ENCODE assay signal across 8 cellular contexts in genomic region chr6:21587925-21588811, GRCh38. TPM values are rescaled to one million over a fixed set of nuclear protein-coding genes. Genes with fewer than 3 reads are reported as not detected.
DNase-seq lines count a peak whose midpoint lies in the region; ATAC-seq and TF ChIP-seq lines count a peak whose summit lies in the region.

No MANE protein-coding gene starts in this region.

- peaks cover 12 to 14% (median 13%) of the 10 kb centered on the region in 3 donors for H3K27me3 Mint-ChIP-seq in immature natural killer cell (ENCODE audit: low read depth in 3 of 3)

- peak overlapping the region; percentile 44 for H3K4me3 ChIP-seq in HAP-1
- peak overlapping the region; percentile 55 to 87 (median 73) for H3K4me3 ChIP-seq in breast epithelium
- H3K4me3 ChIP-seq in skeletal muscle tissue (ENCODE audit: low read length in 3 of 3) = peak overlapping the region; percentile 77 to 97 (median 95)

- peak overlapping the region; percentile 88 to 94 (median 94) for H3K4me3 Mint-ChIP-seq in immature natural killer cell

- H3K9ac ChIP-seq in skeletal muscle tissue (ENCODE audit: low read depth in 1 of 3, low read length in 3 of 3) = peak overlapping the region; percentile 80 to 98 (median 95)

- H3K4me1 ChIP-seq in HAP-1 (peaks cover 10% of the 10 kb centered on the region), breast epithelium (no peaks in the 10 kb centered on the region), skeletal muscle tissue (ENCODE audit: control insufficient read depth in 3 of 3, insufficient read depth in 3 of 3, low read length in 3 of 3) (peaks cover 12 to 20% (median 15%) of the 10 kb centered on the region in 3 donors)

- peak; percentile 49 for DNase-seq in NCI-H1694 treated with DMSO at 0.1 percent for 48 hours (lab: John Stamatoyannopoulos, UW)
- no peak for DNase-seq in NCI-H1694 (lab: John Stamatoyannopoulos, UW)
- DNase-seq in HAP-1 (ENCODE audit: low spot score in 2 of 2) = peak; percentile 44 to 75
- peak; percentile 76 for DNase-seq in M059J (ENCODE audit: low read depth)
- peak; percentile 51 to 64 for DNase-seq in breast epithelium (ENCODE audit: low spot score in 2 of 2)
- DNase-seq in immature natural killer cell = peak; percentile 24 to 40 (median 32)

- in situ Hi-C loops in HAP-1 (cut with MboI; ENCODE audit: low sequenced_read_pairs) = loop anchor here (5.0 to 25.0 kb wide), 3 partner anchors 626 to 1021 kb away; no protein-coding TSS in a partner anchor

- peak; percentile 69 for ATAC-seq in SK-N-SH treated with all-trans-retinoic acid at 6 μM for 48 hours

- TF ChIP-seq POLR2A in breast epithelium (IDR thresholded peaks at IDR 0.05) = no peak

- H3K27ac ChIP-seq in breast epithelium = peak overlapping the region; percentile 92 to 96
- peak overlapping the region; percentile 90 for H3K27ac ChIP-seq in skeletal muscle tissue (ENCODE audit: low read depth, low read length)

- peak overlapping the region in 1 of 6 donors; percentile 35 for H3K27ac Mint-ChIP-seq in immature natural killer cell

- no peaks in the 10 kb centered on the region for H3K36me3 Mint-ChIP-seq in immature natural killer cell

- H3K27me3 ChIP-seq in HAP-1 (ENCODE audit: low read depth) (no peaks in the 10 kb centered on the region), breast epithelium (no peaks in the 10 kb centered on the region), skeletal muscle tissue (ENCODE audit: control insufficient read depth in 3 of 3, insufficient read depth in 3 of 3, low read length in 3 of 3) (no peaks in the 10 kb centered on the region)

- H3K4me1 Mint-ChIP-seq in immature natural killer cell = peaks cover 19 to 25% of the 10 kb centered on the region in 2 donors

- no peaks in the 10 kb centered on the region for H3K9me3 Mint-ChIP-seq in immature natural killer cell

- H3K36me3 ChIP-seq in HAP-1 (replicated peaks) = no peaks in the 10 kb centered on the region
- no peaks in the 10 kb centered on the region for H3K36me3 ChIP-seq in breast epithelium
- no peaks in the 10 kb centered on the region for H3K36me3 ChIP-seq in skeletal muscle tissue (ENCODE audit: control insufficient read depth in 3 of 3, insufficient read depth in 3 of 3, low read length in 3 of 3)

- no peak for TF ChIP-seq CTCF in breast epithelium (IDR thresholded peaks at IDR 0.05)

- intact Hi-C loops in breast epithelium (cut with DNase I; ENCODE audit: low total_unique reads) = no loop called here

- no peaks in the 10 kb centered on the region for H3K9me3 ChIP-seq in HAP-1
- H3K9me3 ChIP-seq in breast epithelium = peaks cover 0 to 9% of the 10 kb centered on the region in 2 donors
- H3K9me3 ChIP-seq in skeletal muscle tissue (ENCODE audit: control insufficient read depth in 3 of 3, low read length in 3 of 3) = no peaks in the 10 kb centered on the region

TF ChIP-seq in SK-N-SH treated with all-trans-retinoic acid at 6 μM for 48 hours, 23 proteins besides CTCF, POLR2A, EP300 and RAD21:
- no peak for TF ChIP-seq TCF4 (CRISPR knock-in tag; IDR thresholded peaks at IDR 0.05; ENCODE audit: borderline replicate concordance)
- TF ChIP-seq ZFP30 (CRISPR knock-in tag; IDR thresholded peaks at IDR 0.05) = no peak
- no peak for TF ChIP-seq GLIS3 (CRISPR knock-in tag; IDR thresholded peaks at IDR 0.05)
- 0 out of 2 replicates have a peak, but pooled peaks have one; percentile 21 for TF ChIP-seq TSHZ2 (CRISPR knock-in tag; IDR thresholded peaks at IDR 0.05)

RNA-seq across cellular contexts. Expression of gene SOX4, which starts 5.4 kb away (rescaled TPM):
- 19.3 and 26.3 TPM in 2 replicates for total RNA-seq in M059J (2014; rRNA removed; shearing (Covaris generic))
- total RNA-seq in breast epithelium (10 to 100 TPM; 18.2 to 71.0 (median 48.8) TPM), skeletal muscle tissue (46.4 TPM)
- polyA plus RNA-seq in immature natural killer cell = 1 to 10 TPM in 2 of 3 donors, under 1 TPM in 1; 0.75 to 1.7 (median 1.6) TPM

Comparison
In these comparisons a context has a peak if more than half of its experiments do, and no peak if none do; other contexts are left out.
1. H3K4me3 ChIP-seq: peak in every context shown above with its lines; median percentile 95 in skeletal muscle tissue; 73 in breast epithelium; 44 in HAP-1.